7 cellular contexts compared by ENCODE assay signal in the genomic region with DNA sequence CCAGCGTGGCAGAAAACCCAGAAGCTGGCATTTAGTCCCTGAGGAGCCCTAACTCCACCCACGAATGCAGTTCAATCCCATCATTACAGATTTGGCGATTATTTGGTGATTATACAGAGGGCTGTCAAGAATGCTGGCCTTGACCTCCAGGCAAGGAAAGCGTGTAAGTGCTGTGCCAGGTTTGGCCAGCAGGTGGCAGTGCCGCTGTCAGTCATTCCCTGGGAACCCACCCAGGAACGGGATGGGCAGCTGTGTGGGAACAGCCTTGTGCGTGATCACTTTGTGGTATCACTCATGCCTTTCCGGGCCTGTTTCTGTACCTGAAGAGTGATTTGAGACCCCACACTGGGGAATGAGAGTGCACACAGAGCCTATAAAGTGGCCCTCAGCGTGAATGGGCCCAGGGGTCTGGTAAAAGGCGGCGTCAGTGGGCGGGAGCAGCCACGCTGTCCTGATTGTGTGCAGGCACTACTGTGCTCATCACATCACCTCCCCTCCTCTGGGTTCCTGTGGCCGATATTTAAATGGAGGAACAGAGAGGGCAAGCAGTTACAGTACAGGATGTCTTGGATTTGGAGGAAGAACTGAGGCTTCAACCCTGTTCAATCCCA.
DNase-seq lines count a peak whose midpoint lies in the region; ATAC-seq and TF ChIP-seq lines count a peak whose summit lies in the region.

No MANE protein-coding gene starts in this region.

- H3K9me3 ChIP-seq in endodermal cell (ENCODE audit: control insufficient read depth, low read length) (no peaks in the 10 kb centered on the region), muscle layer of colon (ENCODE audit: low read length) (no peaks in the 10 kb centered on the region)

- H3K27me3 Mint-ChIP-seq in endodermal cell (ENCODE audit: insufficient read depth) = no peaks in the 10 kb centered on the region
- H3K27me3 Mint-ChIP-seq in stimulated activated naive B cell treated with anti-CD40 and anti-IgM and Interleukin-4, amounts not matched to agents 10 μg/mL and 1 μg/mL and 100 μg/mL, for 72 hours = peaks cover 17 to 46% of the 10 kb centered on the region in 2 donors

- H3K36me3 Mint-ChIP-seq in endodermal cell (ENCODE audit: low read depth) = peaks cover 61% of the 10 kb centered on the region
- no peaks in the 10 kb centered on the region for H3K36me3 Mint-ChIP-seq in stimulated activated naive B cell treated with anti-CD40 and anti-IgM and Interleukin-4, amounts not matched to agents 10 μg/mL and 1 μg/mL and 100 μg/mL, for 72 hours

- H3K4me1 ChIP-seq in endodermal cell (ENCODE audit: control insufficient read depth, insufficient read depth, low read length) (no peaks in the 10 kb centered on the region), muscle layer of colon (ENCODE audit: insufficient read depth, low read length) (peaks cover 16% of the 10 kb centered on the region)

- no peaks in the 10 kb centered on the region for H3K27me3 ChIP-seq in endodermal cell (ENCODE audit: control insufficient read depth, insufficient read depth, low read length, poor library complexity, severe bottlenecking)
- no peaks in the 10 kb centered on the region for H3K27me3 ChIP-seq in muscle layer of colon (ENCODE audit: control insufficient read depth in 1 of 2, insufficient read depth in 2 of 2, low read length in 2 of 2)

- H3K27ac ChIP-seq in endodermal cell (ENCODE audit: low read depth, low read length) (no peak overlapping the region), muscle layer of colon (ENCODE audit: low read depth, low read length) (no peak overlapping the region)

- peak; percentile 54 to 62 for ATAC-seq in stimulated activated naive B cell treated with anti-CD40 and anti-IgM and Interleukin-4, amounts not matched to agents 10 μg/mL and 1 μg/mL and 100 μg/mL, for 72 hours (replicated peaks)
- no peak for ATAC-seq in HG02623 (IDR thresholded peaks at IDR 0.05; ENCODE audit: unreplicated experiment)

- no peak overlapping the region for H3K4me3 ChIP-seq in endodermal cell (ENCODE audit: low read length)
- H3K4me3 ChIP-seq in muscle layer of colon (ENCODE audit: low read depth in 1 of 2, low read length in 2 of 2) = no peak overlapping the region

- TF ChIP-seq CTCF in GM12874 (IDR thresholded peaks at IDR 0.05; ENCODE audit: insufficient read depth, low read depth, low read length) (peak; percentile 98), endodermal cell (conservative IDR thresholded peaks at IDR 0.05) (peak; percentile 99)

- WGBS in endodermal cell (ENCODE audit: insufficient coverage in 1 of 2, insufficient read length in 1 of 2), 2 experiments = 52 to 70% methylated on average over 5 to 14 of the region's 14 CpGs

- H3K4me3 Mint-ChIP-seq in endodermal cell = no peak overlapping the region
- no peak overlapping the region for H3K4me3 Mint-ChIP-seq in stimulated activated naive B cell treated with anti-CD40 and anti-IgM and Interleukin-4, amounts not matched to agents 10 μg/mL and 1 μg/mL and 100 μg/mL, for 72 hours

- no peaks in the 10 kb centered on the region for H3K4me1 Mint-ChIP-seq in endodermal cell
- peaks cover 3 to 4% of the 10 kb centered on the region in 2 donors for H3K4me1 Mint-ChIP-seq in stimulated activated naive B cell treated with anti-CD40 and anti-IgM and Interleukin-4, amounts not matched to agents 10 μg/mL and 1 μg/mL and 100 μg/mL, for 72 hours

- peak; percentile 30 for DNase-seq in NCI-H1092 treated with DMSO at 0.1 percent for 48 hours (lab: John Stamatoyannopoulos, UW)
- peak in 2 of 3 experiments; percentile 39 to 53 for DNase-seq in activated CD8-positive, alpha-beta memory T cell treated with anti-CD3 and anti-CD28 coated beads for 48 hours (ENCODE audit: low read depth in 2 of 3, low spot score in 2 of 3)
- DNase-seq in endodermal cell = peak; percentile 93
- DNase-seq in stimulated activated naive B cell treated with anti-CD40 and anti-IgM and Interleukin-4, amounts not matched to agents 10 μg/mL and 1 μg/mL and 100 μg/mL, for 72 hours = no peak

- H3K9me3 Mint-ChIP-seq in endodermal cell = no peaks in the 10 kb centered on the region
- H3K9me3 Mint-ChIP-seq in stimulated activated naive B cell treated with anti-CD40 and anti-IgM and Interleukin-4, amounts not matched to agents 10 μg/mL and 1 μg/mL and 100 μg/mL, for 72 hours = no peaks in the 10 kb centered on the region

- H3K27ac Mint-ChIP-seq in endodermal cell = no peak overlapping the region
- no peak overlapping the region for H3K27ac Mint-ChIP-seq in stimulated activated naive B cell treated with anti-CD40 and anti-IgM and Interleukin-4, amounts not matched to agents 10 μg/mL and 1 μg/mL and 100 μg/mL, for 72 hours

- H3K9ac ChIP-seq in endodermal cell (ENCODE audit: extremely low read depth, low read length, poor library complexity, severe bottlenecking) (no peak overlapping the region), muscle layer of colon (ENCODE audit: low read length) (peak overlapping the region; percentile 45)

- H3K36me3 ChIP-seq in endodermal cell (ENCODE audit: control insufficient read depth, insufficient read depth, low read length) (peaks cover 93% of the 10 kb centered on the region), muscle layer of colon (ENCODE audit: insufficient read depth, low read length) (peaks cover 38% of the 10 kb centered on the region)
